In the genomic region with DNA sequence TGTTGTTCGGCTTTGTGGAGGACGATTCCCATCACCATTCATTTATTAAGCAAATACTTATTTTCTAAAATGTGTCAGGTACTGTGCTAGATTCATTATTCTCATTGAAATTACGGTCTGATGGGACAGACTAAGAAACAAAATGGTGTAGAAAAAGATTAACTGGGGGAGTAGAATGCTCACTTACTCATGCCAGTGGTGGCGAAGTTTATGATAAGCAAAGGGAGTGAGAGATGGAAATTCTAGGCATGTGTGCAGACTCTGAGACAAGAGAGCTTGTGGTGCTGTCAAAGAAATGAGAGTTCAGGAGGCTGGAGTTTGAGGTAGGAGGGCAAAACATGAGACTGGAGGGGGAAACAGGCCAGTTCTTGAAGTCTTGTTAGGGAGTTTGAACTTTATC, we compare ENCODE assay signal across 8 cellular contexts. TPM values are rescaled to one million over a fixed set of nuclear protein-coding genes. Genes with fewer than 3 reads are reported as not detected.
DNase-seq lines count a peak whose midpoint lies in the region; ATAC-seq and TF ChIP-seq lines count a peak whose summit lies in the region.

No MANE protein-coding gene starts in this region.

- H3K4me3 Mint-ChIP-seq in IgD-negative memory B cell (peak overlapping the region; percentile 89 to 98 (median 94)), natural killer cell (peak overlapping the region; percentile 89)

- CTCF ChIA-PET in AG04449 (lab: Yijun Ruan, JAX), result interaction anchor here (4.6 kb wide), 1 partner anchor 12 kb away, joined by 19 read pairs; no protein-coding TSS in a partner anchor

- H3K4me1 Mint-ChIP-seq in IgD-negative memory B cell (peaks cover 21 to 29% (median 27%) of the 10 kb centered on the region in 3 donors), natural killer cell (peaks cover 10 to 14% of the 10 kb centered on the region in 2 donors)

- intact Hi-C loops in natural killer cell (cut with micrococcal nuclease), result no loop called here

- H3K36me3 Mint-ChIP-seq in IgD-negative memory B cell (peaks cover 6% of the 10 kb centered on the region), natural killer cell (no peaks in the 10 kb centered on the region)

- TF ChIP-seq CTCF in AG04449 (IDR thresholded peaks at IDR 0.05; ENCODE audit: insufficient read depth, low read length, missing control alignments) (no peak), cardiac fibroblast (IDR thresholded peaks at IDR 0.05; ENCODE audit: low read depth, low read length) (no peak), natural killer cell (IDR thresholded peaks at IDR 0.05) (no peak)

- H3K9me3 Mint-ChIP-seq in IgD-negative memory B cell, result no peaks in the 10 kb centered on the region
- H3K9me3 Mint-ChIP-seq in natural killer cell, result no peaks in the 10 kb centered on the region

- peak overlapping the region in 2 of 3 donors; percentile 89 to 94 for H3K27ac Mint-ChIP-seq in IgD-negative memory B cell
- peak overlapping the region; percentile 75 to 78 for H3K27ac Mint-ChIP-seq in natural killer cell

- DNase-seq in AG04449 (ENCODE audit: low read depth, low spot score), result no peak
- DNase-seq in cardiac fibroblast (ENCODE audit: low read depth in 2 of 2), result no peak
- DNase-seq in natural killer cell, result no peak
- DNase-seq in OCI-M2 (lab: John Stamatoyannopoulos, UW; ENCODE audit: unreplicated experiment), result no peak
- no peak for DNase-seq in NCI-H524 (lab: John Stamatoyannopoulos, UW)
- no peak for DNase-seq in NCI-H1417 treated with DMSO at 0.1 percent for 48 hours (lab: John Stamatoyannopoulos, UW)
- DNase-seq in cerebellar cortex (ENCODE audit: low spot score), result no peak

- H3K27me3 Mint-ChIP-seq in IgD-negative memory B cell (peaks cover 1% of the 10 kb centered on the region), natural killer cell (ENCODE audit: low read depth in 2 of 2) (peaks cover 0 to 16% of the 10 kb centered on the region in 2 donors)

- H3K4me3 ChIP-seq in AG04449 (ENCODE audit: low read depth, low read length) (peak overlapping the region; percentile 92), cardiac fibroblast (replicated peaks in 1 of 2; ENCODE audit: low read depth in 2 of 2, low read length in 2 of 2) (peak overlapping the region; percentile 84 to 89)

- POLR2A ChIA-PET in AG04449 (lab: Yijun Ruan, JAX), result no interaction called here

- no peak for ATAC-seq in natural killer cell

RNA-seq across cellular contexts. Expression of a gene that starts 0.9 kb away (rescaled TPM):
- polyA plus RNA-seq in IgD-negative memory B cell, result 89.1 TPM
- 10 to 100 TPM; 24.6 to 33.3 (median 31.4) TPM for total RNA-seq in natural killer cell

RNA-seq across cellular contexts. Expression of a gene that starts 19.1 kb away (rescaled TPM):
- polyA plus RNA-seq in IgD-negative memory B cell, result 14.1 TPM
- total RNA-seq in natural killer cell, result 10 to 100 TPM; 32.1 to 40.1 (median 38.5) TPM
